Comparison of ENCODE assay signal across 13 cellular contexts in genomic region chr2:105100064-105100840, GRCh38.
DNase-seq lines count a peak whose midpoint lies in the region; ATAC-seq, FAIRE-seq and TF ChIP-seq lines count a peak whose summit lies in the region.
"Had no signal": no experiment of that assay in that cellular context is flagged by ENCODE, and none has a peak within 500 bp of the region (broad histone marks: within the 10 kb centered on the region; RNA-seq: fewer than 3 reads in every experiment).

No MANE protein-coding gene starts in this region.

- H3K4me3 ChIP-seq in dorsolateral prefrontal cortex (no peak overlapping the region), kidney (ENCODE audit: low read length in 2 of 2) (no peak overlapping the region)
- H3K4me3 ChIP-seq: BLaER1 treated with 17β-estradiol and CSF1 and Interleukin-3, amounts not matched to agents 10 nM and 100 nM; coronary artery had no signal

- TF ChIP-seq CTCF in GM13977 (IDR thresholded peaks at IDR 0.05; ENCODE audit: extremely low read depth, insufficient read depth, missing control alignments) (no peak), dorsolateral prefrontal cortex (IDR thresholded peaks at IDR 0.05 in 54 of 56, conservative IDR thresholded peaks at IDR 0.05 in 2 of 56; ENCODE audit: low read depth in 1 of 56, partially characterized antibody in 56 of 56) (no peak), kidney (IDR thresholded peaks at IDR 0.05; ENCODE audit: borderline replicate concordance, extremely low read depth, insufficient read depth) (no peak)

- H3K9ac ChIP-seq in kidney (ENCODE audit: low read length in 2 of 2): no peak overlapping the region
- H3K9ac ChIP-seq: BLaER1 treated with 17β-estradiol and CSF1 and Interleukin-3, amounts not matched to agents 10 nM and 100 nM had no signal

- DNase-seq in GM13977 (ENCODE audit: low spot score) (peak; percentile 54), dorsolateral prefrontal cortex (peak in 7 of 10 donors; percentile 28 to 81 (median 63)), HEK293T (ENCODE audit: extremely low spot score) (no peak), G401 (ENCODE audit: low spot score) (no peak), SW480 (ENCODE audit: low spot score) (no peak), kidney (no peak)
- DNase-seq: NCI-H446 treated with DMSO at 0.1 percent for 48 hours had no signal

- peaks cover 5 to 12% of the 10 kb centered on the region in 2 donors for H3K36me3 ChIP-seq in kidney (ENCODE audit: control insufficient read depth in 1 of 2, insufficient read depth in 2 of 2, low read length in 2 of 2)

- no peaks in the 10 kb centered on the region for H3K4me1 ChIP-seq in kidney (ENCODE audit: control insufficient read depth in 1 of 2, insufficient read depth in 1 of 2, low read depth in 1 of 2, low read length in 2 of 2)

- POLR2A ChIA-PET in HEK293T (lab: Yijun Ruan, JAX): no interaction called here

- H3K27ac ChIP-seq in dorsolateral prefrontal cortex: no peak overlapping the region
- H3K27ac ChIP-seq in kidney (ENCODE audit: low read depth in 2 of 2, low read length in 2 of 2): no peak overlapping the region
- H3K27ac ChIP-seq: BLaER1 treated with 17β-estradiol and CSF1 and Interleukin-3, amounts not matched to agents 10 nM and 100 nM; coronary artery; neutrophil had no signal

- ATAC-seq in GM21526 (IDR thresholded peaks at IDR 0.05; ENCODE audit: low FRiP score, unreplicated experiment): peak; percentile 88
- ATAC-seq in HG03354 (IDR thresholded peaks at IDR 0.05; ENCODE audit: poor library complexity, severe bottlenecking, unreplicated experiment): peak; percentile 65

- intact Hi-C loops in dorsolateral prefrontal cortex (cut with DNase I): no loop called here
- intact Hi-C loops in kidney (cut with DNase I): no loop called here

- CTCF ChIA-PET in HEK293T (lab: Yijun Ruan, JAX): interaction anchor here (1.0 kb wide), 1 partner anchor 194 kb away, joined by 3 read pairs; no protein-coding TSS in a partner anchor

- no peaks in the 10 kb centered on the region for H3K9me3 ChIP-seq in kidney (ENCODE audit: control insufficient read depth in 1 of 2, low read length in 2 of 2)
- H3K9me3 ChIP-seq: BLaER1 treated with 17β-estradiol and CSF1 and Interleukin-3, amounts not matched to agents 10 nM and 100 nM; neutrophil had no signal

- no peaks in the 10 kb centered on the region for H3K27me3 ChIP-seq in dorsolateral prefrontal cortex
- H3K27me3 ChIP-seq: BLaER1 treated with 17β-estradiol and CSF1 and Interleukin-3, amounts not matched to agents 10 nM and 100 nM; neutrophil had no signal

- FAIRE-seq in kidney (lab: Jason Lieb, UNC): no peak
- FAIRE-seq: HTR-8/SVneo had no signal

- in situ Hi-C loops in GM13977 (cut with MboI; ENCODE audit: low pct_unique_long_range_greater_than_20kb, low sequenced_read_pairs, unreplicated experiment): no loop called here
- in situ Hi-C loops in G401 (cut with HindIII; ENCODE audit: low sequenced_read_pairs): no loop called here

TF ChIP-seq in HEK293T, 16 proteins besides CTCF, POLR2A, EP300 and RAD21:
- TF ChIP-seq FOXA1 (IDR thresholded peaks at IDR 0.05): no peak
- TF ChIP-seq BHLHE40 (IDR thresholded peaks at IDR 0.05; ENCODE audit: borderline replicate concordance): no peak
- TF ChIP-seq SUZ12 (IDR thresholded peaks at IDR 0.05): no peak
- no peak for TF ChIP-seq FOXM1 (IDR thresholded peaks at IDR 0.05; ENCODE audit: borderline replicate concordance)
- TF ChIP-seq CTBP1 (IDR thresholded peaks at IDR 0.05; ENCODE audit: borderline replicate concordance): no peak
- no peak for TF ChIP-seq FOXK2 (IDR thresholded peaks at IDR 0.05)
- no peak for TF ChIP-seq L3MBTL2 (conservative IDR thresholded peaks at IDR 0.05)
- TF ChIP-seq ARNT (IDR thresholded peaks at IDR 0.05): no peak
- TF ChIP-seq PKNOX1 (IDR thresholded peaks at IDR 0.05): no peak
- no peak for TF ChIP-seq NFRKB (IDR thresholded peaks at IDR 0.05)
- TF ChIP-seq ELF4 (IDR thresholded peaks at IDR 0.05): no peak
- TF ChIP-seq SP1 (IDR thresholded peaks at IDR 0.05): no peak
- no peak for TF ChIP-seq LEF1 (IDR thresholded peaks at IDR 0.05; ENCODE audit: borderline replicate concordance)
- no peak for TF ChIP-seq ZNF384 (IDR thresholded peaks at IDR 0.05)

Comparison
In these comparisons a context has a peak if more than half of its experiments do, and no peak if none do; other contexts are left out.
1. DNase-seq: peak in GM13977 (single experiment) and dorsolateral prefrontal cortex (7 of 10); none in HEK293T (single experiment), G401 (single experiment), SW480 (single experiment) and kidney (single experiment).